In genomic region chr20:54049156-54049555, GRCh38 we compare ENCODE assay signal across 21 cellular contexts. TPM values are rescaled to one million over a fixed set of nuclear protein-coding genes. Genes with fewer than 3 reads are reported as not detected.
"Had no signal": no experiment of that assay in that cellular context is flagged by ENCODE, and none has a peak within 500 bp of the region (broad histone marks: within the 10 kb centered on the region; RNA-seq: fewer than 3 reads in every experiment).

No MANE protein-coding gene starts in this region.

- H3K36me3 ChIP-seq: esophagus muscularis mucosa, gastrocnemius medialis, heart right ventricle, right lobe of liver, spleen had no signal

- H3K27ac ChIP-seq: epithelial cell of prostate, esophagus muscularis mucosa, gastrocnemius medialis, heart right ventricle, psoas muscle, right lobe of liver, spleen, stomach had no signal

- DNase-seq: effector memory CD8-positive, alpha-beta T cell; gastrocnemius medialis; heart right ventricle; islet precursor cell; mammary epithelial cell; naive thymus-derived CD4-positive, alpha-beta T cell; nephron progenitor cell; psoas muscle; retina; right lobe of liver; spleen; stimulated activated CD4-positive, alpha-beta T cell treated with anti-CD3 and anti-CD28 coated beads, Interleukin-15, amount 100 ng/mL, for 24 hours; stimulated activated CD4-positive, alpha-beta T cell treated with anti-CD3 and anti-CD28 coated beads, Interleukin-1b, Interleukin-23, amount 100 ng/mL, for 48 hours; stimulated activated CD4-positive, alpha-beta T cell treated with anti-CD3 and anti-CD28 coated beads, Interleukin-4, amount 100 ng/mL, for 4 hours; stimulated activated naive B cell treated with anti-CD40 and anti-IgM and Interleukin-4, amounts not matched to agents 10 μg/mL and 1 μg/mL and 100 μg/mL, for 72 hours; stomach; substantia nigra had no signal

- ATAC-seq: effector memory CD8-positive, alpha-beta T cell; gastrocnemius medialis; heart right ventricle; left lobe of liver; naive thymus-derived CD4-positive, alpha-beta T cell; psoas muscle; right lobe of liver; stimulated activated naive B cell treated with anti-CD40 and anti-IgM and Interleukin-4, amounts not matched to agents 10 μg/mL and 1 μg/mL and 100 μg/mL, for 72 hours had no signal

- H3K9me3 ChIP-seq: gastrocnemius medialis, right lobe of liver, stomach had no signal

- H3K27me3 ChIP-seq: esophagus muscularis mucosa, gastrocnemius medialis, right lobe of liver, spleen, stomach had no signal

- H3K4me1 ChIP-seq: esophagus muscularis mucosa, gastrocnemius medialis, psoas muscle, right lobe of liver, spleen, stomach had no signal

- H3K4me3 ChIP-seq: esophagus muscularis mucosa, gastrocnemius medialis, heart right ventricle, psoas muscle, right lobe of liver, spleen, stomach had no signal

RNA-seq across cellular contexts. Expression of gene BCAS1, which starts 21.2 kb away (rescaled TPM):
- total RNA-seq: heart right ventricle, mammary epithelial cell, osteoblast had no signal
- polyA plus RNA-seq: mammary epithelial cell had no signal
